ENCODE assay signal across 1 cellular context in the genomic region with DNA sequence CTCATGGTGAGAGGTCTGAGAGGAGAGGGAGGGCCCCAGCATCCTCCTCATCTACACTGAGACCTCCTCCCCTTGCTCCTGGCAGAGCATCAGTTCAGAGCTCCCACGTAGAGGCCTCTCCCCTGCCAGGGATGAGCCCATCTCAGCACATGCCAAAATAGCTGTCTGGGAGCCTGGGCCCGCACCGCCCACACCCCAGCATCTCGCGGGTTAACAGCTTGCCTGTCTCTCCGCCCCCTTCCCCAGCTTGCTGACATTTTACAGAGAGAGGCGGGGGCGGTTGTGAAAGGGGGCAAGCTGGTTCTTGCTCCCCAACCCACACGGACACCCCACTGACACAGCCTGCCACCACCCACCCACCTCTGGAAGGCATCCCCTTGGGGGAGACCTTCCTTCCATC.
TF ChIP-seq lines count a peak whose summit lies in the region.

No MANE protein-coding gene starts in this region.

TF ChIP-seq in SK-N-SH, 30 proteins besides CTCF, POLR2A, EP300 and RAD21 (continued from another document):
- TF ChIP-seq, protein P1, sequence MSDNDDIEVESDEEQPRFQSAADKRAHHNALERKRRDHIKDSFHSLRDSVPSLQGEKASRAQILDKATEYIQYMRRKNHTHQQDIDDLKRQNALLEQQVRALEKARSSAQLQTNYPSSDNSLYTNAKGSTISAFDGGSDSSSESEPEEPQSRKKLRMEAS (IDR thresholded peaks at IDR 0.05; ENCODE audit: low read depth): no peak
- no peak for TF ChIP-seq YY1 (IDR thresholded peaks at IDR 0.05; ENCODE audit: low read depth)
- no peak for TF ChIP-seq FOSL2 (IDR thresholded peaks at IDR 0.05; ENCODE audit: borderline replicate concordance, low read depth)
- TF ChIP-seq EZH2phosphoT487 (IDR thresholded peaks at IDR 0.05; ENCODE audit: borderline replicate concordance, low read depth): no peak
- TF ChIP-seq TEAD4 (IDR thresholded peaks at IDR 0.05; ENCODE audit: borderline replicate concordance, insufficient read depth): no peak
- no peak for TF ChIP-seq TAF1 (IDR thresholded peaks at IDR 0.05; ENCODE audit: borderline replicate concordance, low read depth, low read length)
- TF ChIP-seq ELF1 (IDR thresholded peaks at IDR 0.05): no peak
- TF ChIP-seq, protein P2, sequence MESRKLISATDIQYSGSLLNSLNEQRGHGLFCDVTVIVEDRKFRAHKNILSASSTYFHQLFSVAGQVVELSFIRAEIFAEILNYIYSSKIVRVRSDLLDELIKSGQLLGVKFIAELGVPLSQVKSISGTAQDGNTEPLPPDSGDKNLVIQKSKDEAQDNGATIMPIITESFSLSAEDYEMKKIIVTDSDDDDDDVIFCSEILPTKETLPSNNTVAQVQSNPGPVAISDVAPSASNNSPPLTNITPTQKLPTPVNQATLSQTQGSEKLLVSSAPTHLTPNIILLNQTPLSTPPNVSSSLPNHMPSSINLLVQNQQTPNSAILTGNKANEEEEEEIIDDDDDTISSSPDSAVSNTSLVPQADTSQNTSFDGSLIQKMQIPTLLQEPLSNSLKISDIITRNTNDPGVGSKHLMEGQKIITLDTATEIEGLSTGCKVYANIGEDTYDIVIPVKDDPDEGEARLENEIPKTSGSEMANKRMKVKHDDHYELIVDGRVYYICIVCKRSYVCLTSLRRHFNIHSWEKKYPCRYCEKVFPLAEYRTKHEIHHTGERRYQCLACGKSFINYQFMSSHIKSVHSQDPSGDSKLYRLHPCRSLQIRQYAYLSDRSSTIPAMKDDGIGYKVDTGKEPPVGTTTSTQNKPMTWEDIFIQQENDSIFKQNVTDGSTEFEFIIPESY (IDR thresholded peaks at IDR 0.05; ENCODE audit: borderline replicate concordance, low read depth): no peak
- TF ChIP-seq CHD2 (IDR thresholded peaks at IDR 0.05; ENCODE audit: low read length, partially characterized antibody): no peak
- TF ChIP-seq GABPA (IDR thresholded peaks at IDR 0.05; ENCODE audit: low read depth): no peak
